ENCODE assay signal across 9 cellular contexts in the genomic region with DNA sequence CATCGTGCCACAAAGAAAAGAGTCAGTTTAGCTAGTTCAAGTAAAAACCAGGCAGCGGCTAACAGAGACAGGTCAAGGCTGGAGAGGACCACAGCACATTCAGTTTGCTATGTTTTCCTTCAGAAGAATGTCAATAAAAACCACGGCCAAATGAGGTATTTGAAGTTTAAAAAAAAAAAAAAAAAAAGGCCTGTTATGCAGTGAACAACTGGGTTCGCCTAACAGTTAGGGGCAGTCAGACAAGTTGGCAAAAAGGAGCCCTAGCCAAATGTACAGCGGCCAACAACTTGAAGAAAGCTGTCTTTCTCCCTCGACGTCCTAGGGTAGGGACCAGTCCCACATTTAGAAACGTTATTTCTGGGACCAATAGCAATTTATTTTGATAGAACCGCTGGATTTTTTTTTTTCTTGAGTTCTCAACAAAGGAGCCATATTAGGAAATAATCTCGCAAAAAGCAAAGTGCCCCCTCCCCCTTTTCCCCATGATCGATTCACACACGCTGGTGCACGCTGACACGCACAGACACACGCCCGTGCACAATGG.
DNase-seq lines count a peak whose midpoint lies in the region; TF ChIP-seq lines count a peak whose summit lies in the region.
"Had no signal": no experiment of that assay in that cellular context is flagged by ENCODE, and none has a peak within 500 bp of the region (broad histone marks: within the 10 kb centered on the region; RNA-seq: fewer than 3 reads in every experiment).

No MANE protein-coding gene starts in this region.

- peaks cover 16% of the 10 kb centered on the region for H3K27me3 Mint-ChIP-seq in activated CD4-positive, alpha-beta T cell treated with anti-CD3 and anti-CD28 coated beads, Interleukin-2, amount 10 ng/mL, durations not matched to agents 24 days and 14 days
- peaks cover 4% of the 10 kb centered on the region for H3K27me3 Mint-ChIP-seq in brain

- H3K27ac ChIP-seq in liver (ENCODE audit: low read depth in 1 of 2, low read length in 2 of 2), result peak overlapping the region; percentile 57 to 76
- peak overlapping the region; percentile 46 for H3K27ac ChIP-seq in thymus (ENCODE audit: low read depth)
- H3K27ac ChIP-seq: C4-2B had no signal

- no peak for DNase-seq in activated CD4-positive, alpha-beta T cell treated with anti-CD3 and anti-CD28 coated beads, Interleukin-2, amount 10 ng/mL, durations not matched to agents 24 days and 14 days
- DNase-seq in activated CD4-positive, alpha-beta T cell treated with anti-CD3 and anti-CD28 coated beads for 4 hours, result no peak
- DNase-seq in T-helper 9 cell (no peak), MV-4-11 (lab: John Stamatoyannopoulos, UW) (no peak)
- DNase-seq in stimulated activated naive CD4-positive, alpha-beta T cell treated with Interleukin-2 at 50 U/mL for 16 hours (lab: John Stamatoyannopoulos, UW), result no peak

- H3K27me3 ChIP-seq in liver (ENCODE audit: control insufficient read depth in 4 of 4, insufficient read depth in 4 of 4, low read length in 3 of 4) (no peaks in the 10 kb centered on the region), thymus (ENCODE audit: control insufficient read depth, insufficient read depth) (no peaks in the 10 kb centered on the region)

- H3K9ac ChIP-seq in liver (ENCODE audit: low read depth in 1 of 2, low read length in 2 of 2), result peak overlapping the region; percentile 21 to 78

- no peak for TF ChIP-seq RAD21 in liver (IDR thresholded peaks at IDR 0.05)

- no peaks in the 10 kb centered on the region for H3K9me3 Mint-ChIP-seq in activated CD4-positive, alpha-beta T cell treated with anti-CD3 and anti-CD28 coated beads, Interleukin-2, amount 10 ng/mL, durations not matched to agents 24 days and 14 days
- H3K9me3 Mint-ChIP-seq in brain, result no peaks in the 10 kb centered on the region

- H3K36me3 Mint-ChIP-seq in activated CD4-positive, alpha-beta T cell treated with anti-CD3 and anti-CD28 coated beads, Interleukin-2, amount 10 ng/mL, durations not matched to agents 24 days and 14 days (ENCODE audit: low read depth), result no peaks in the 10 kb centered on the region
- H3K36me3 Mint-ChIP-seq in brain, result no peaks in the 10 kb centered on the region

- H3K9me3 ChIP-seq in liver (ENCODE audit: control insufficient read depth in 4 of 4, low read length in 3 of 4), result no peaks in the 10 kb centered on the region
- H3K9me3 ChIP-seq in thymus (ENCODE audit: control insufficient read depth), result no peaks in the 10 kb centered on the region

- WGBS in liver, result 6% methylated on average over 16 of the region's 16 CpGs
- WGBS in thymus, result 24% methylated on average over 16 of the region's 16 CpGs

- peak overlapping the region; percentile 72 for H3K27ac Mint-ChIP-seq in activated CD4-positive, alpha-beta T cell treated with anti-CD3 and anti-CD28 coated beads, Interleukin-2, amount 10 ng/mL, durations not matched to agents 24 days and 14 days
- H3K27ac Mint-ChIP-seq in brain, result peak overlapping the region; percentile 88 to 98 (median 93)

- H3K36me3 ChIP-seq in liver (ENCODE audit: control insufficient read depth in 4 of 4, insufficient read depth in 3 of 4, low read depth in 1 of 4, low read length in 3 of 4) (no peaks in the 10 kb centered on the region), thymus (ENCODE audit: control insufficient read depth, insufficient read depth) (no peaks in the 10 kb centered on the region)

- H3K4me3 ChIP-seq in liver (ENCODE audit: low read depth in 1 of 3, low read length in 3 of 3) (peak overlapping the region; percentile 3 to 77 (median 72)), thymus (ENCODE audit: low read length) (peak overlapping the region; percentile 56)

- intact Hi-C loops in activated CD4-positive, alpha-beta T cell treated with anti-CD3 and anti-CD28 coated beads, Interleukin-2, amount 10 ng/mL, durations not matched to agents 24 days and 14 days (cut with micrococcal nuclease), result loop anchor here (1.0 to 5.0 kb wide), 6 partner anchors 44 to 421 kb away; no protein-coding TSS in a partner anchor

- TF ChIP-seq CTCF in brain (conservative IDR thresholded peaks at IDR 0.05) (no peak), liver (IDR thresholded peaks at IDR 0.05; ENCODE audit: low read depth, low read length, missing input control) (no peak)

- peaks cover 5 to 32% (median 18%) of the 10 kb centered on the region in 4 donors for H3K4me1 ChIP-seq in liver (ENCODE audit: control insufficient read depth in 4 of 4, insufficient read depth in 4 of 4, low read length in 3 of 4)
- H3K4me1 ChIP-seq in thymus (ENCODE audit: control insufficient read depth, insufficient read depth, low read length), result peaks cover 7% of the 10 kb centered on the region

- H3K4me1 Mint-ChIP-seq in activated CD4-positive, alpha-beta T cell treated with anti-CD3 and anti-CD28 coated beads, Interleukin-2, amount 10 ng/mL, durations not matched to agents 24 days and 14 days, result peaks cover 20% of the 10 kb centered on the region
- peaks cover 69% of the 10 kb centered on the region for H3K4me1 Mint-ChIP-seq in brain

- H3K4me3 Mint-ChIP-seq in activated CD4-positive, alpha-beta T cell treated with anti-CD3 and anti-CD28 coated beads, Interleukin-2, amount 10 ng/mL, durations not matched to agents 24 days and 14 days, result peak overlapping the region; percentile 86
- H3K4me3 Mint-ChIP-seq in brain, result peak overlapping the region; percentile 87 to 96 (median 89)

TF ChIP-seq in liver, 16 proteins besides CTCF, POLR2A, EP300 and RAD21:
- TF ChIP-seq, protein P1, sequence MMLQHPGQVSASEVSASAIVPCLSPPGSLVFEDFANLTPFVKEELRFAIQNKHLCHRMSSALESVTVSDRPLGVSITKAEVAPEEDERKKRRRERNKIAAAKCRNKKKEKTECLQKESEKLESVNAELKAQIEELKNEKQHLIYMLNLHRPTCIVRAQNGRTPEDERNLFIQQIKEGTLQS (IDR thresholded peaks at IDR 0.05), result no peak
- TF ChIP-seq YY1 (IDR thresholded peaks at IDR 0.05) (peak; percentile 5), FOXA1 (IDR thresholded peaks at IDR 0.05) (peak; percentile 27), SP1 (IDR thresholded peaks at IDR 0.05) (peak; percentile 7), TAF1 (conservative IDR thresholded peaks at IDR 0.05) (no peak), HNF4A (conservative IDR thresholded peaks at IDR 0.05) (peak; percentile 9 to 34), FOXA2 (IDR thresholded peaks at IDR 0.05) (peak; percentile 14), RXRA (IDR thresholded peaks at IDR 0.05) (peak; percentile 11 to 19)
- TF ChIP-seq, protein P2, sequence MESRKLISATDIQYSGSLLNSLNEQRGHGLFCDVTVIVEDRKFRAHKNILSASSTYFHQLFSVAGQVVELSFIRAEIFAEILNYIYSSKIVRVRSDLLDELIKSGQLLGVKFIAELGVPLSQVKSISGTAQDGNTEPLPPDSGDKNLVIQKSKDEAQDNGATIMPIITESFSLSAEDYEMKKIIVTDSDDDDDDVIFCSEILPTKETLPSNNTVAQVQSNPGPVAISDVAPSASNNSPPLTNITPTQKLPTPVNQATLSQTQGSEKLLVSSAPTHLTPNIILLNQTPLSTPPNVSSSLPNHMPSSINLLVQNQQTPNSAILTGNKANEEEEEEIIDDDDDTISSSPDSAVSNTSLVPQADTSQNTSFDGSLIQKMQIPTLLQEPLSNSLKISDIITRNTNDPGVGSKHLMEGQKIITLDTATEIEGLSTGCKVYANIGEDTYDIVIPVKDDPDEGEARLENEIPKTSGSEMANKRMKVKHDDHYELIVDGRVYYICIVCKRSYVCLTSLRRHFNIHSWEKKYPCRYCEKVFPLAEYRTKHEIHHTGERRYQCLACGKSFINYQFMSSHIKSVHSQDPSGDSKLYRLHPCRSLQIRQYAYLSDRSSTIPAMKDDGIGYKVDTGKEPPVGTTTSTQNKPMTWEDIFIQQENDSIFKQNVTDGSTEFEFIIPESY (IDR thresholded peaks at IDR 0.05), result no peak
